ENCODE assay signal across 20 cellular contexts in genomic region chr5:180622910-180623309, GRCh38. TPM values are rescaled to one million over a fixed set of nuclear protein-coding genes. Genes with fewer than 3 reads are reported as not detected.
DNase-seq lines count a peak whose midpoint lies in the region; ATAC-seq and TF ChIP-seq lines count a peak whose summit lies in the region.
"Had no signal": no experiment of that assay in that cellular context is flagged by ENCODE, and none has a peak within 500 bp of the region (broad histone marks: within the 10 kb centered on the region; RNA-seq: fewer than 3 reads in every experiment).

No MANE protein-coding gene starts in this region.

- no peak overlapping the region for H3K4me3 Mint-ChIP-seq in CD8-positive, alpha-beta T cell
- H3K4me3 Mint-ChIP-seq: CD14-positive monocyte, IgD-negative memory B cell had no signal

- no peak for ATAC-seq in heart left ventricle
- no peak for ATAC-seq in CD8-positive, alpha-beta T cell
- no peak for ATAC-seq in HG02623 (IDR thresholded peaks at IDR 0.05; ENCODE audit: unreplicated experiment)

- intact Hi-C loops in heart left ventricle (cut with DNase I) (no loop called here), esophagus squamous epithelium (cut with DNase I) (no loop called here)
- intact Hi-C loops in CD8-positive, alpha-beta T cell (cut with DNase I, micrococcal nuclease) = no loop called here

- peaks cover 0 to 18% (median 3%) of the 10 kb centered on the region in 12 donors for H3K4me1 ChIP-seq in heart left ventricle
- peaks cover 0 to 8% of the 10 kb centered on the region in 2 donors for H3K4me1 ChIP-seq in right atrium auricular region
- H3K4me1 ChIP-seq in CD8-positive, alpha-beta T cell (ENCODE audit: insufficient read depth, low read length) = peaks cover 16% of the 10 kb centered on the region
- H3K4me1 ChIP-seq in esophagus squamous epithelium = peaks cover 0 to 23% (median 0%) of the 10 kb centered on the region in 3 donors
- peaks cover 2 to 42% (median 9%) of the 10 kb centered on the region in 5 donors for H3K4me1 ChIP-seq in subcutaneous abdominal adipose tissue (ENCODE audit: control insufficient read depth in 5 of 5, insufficient read depth in 5 of 5, low read length in 5 of 5)

- no peak overlapping the region for H3K9ac ChIP-seq in subcutaneous abdominal adipose tissue (ENCODE audit: low read length in 5 of 5)

- whole genome bisulfite sequencing in heart left ventricle, 4 donors = 80 to 93% (median 88%) methylated on average over 4 to 6 of the region's 6 CpGs
- 80 to 82% methylated on average over 1 to 4 of the region's 6 CpGs for WGBS in esophagus squamous epithelium, 2 donors

- no peaks in the 10 kb centered on the region for H3K9me3 Mint-ChIP-seq in CD8-positive, alpha-beta T cell
- H3K9me3 Mint-ChIP-seq: IgD-negative memory B cell had no signal

- H3K4me3 ChIP-seq in heart left ventricle (no peak overlapping the region), right atrium auricular region (no peak overlapping the region), esophagus squamous epithelium (no peak overlapping the region), subcutaneous abdominal adipose tissue (ENCODE audit: low read depth in 1 of 5, low read length in 5 of 5) (no peak overlapping the region)
- H3K4me3 ChIP-seq in CD8-positive, alpha-beta T cell (ENCODE audit: low read depth, low read length) = no peak overlapping the region

- H3K4me1 Mint-ChIP-seq in CD8-positive, alpha-beta T cell (ENCODE audit: low read depth) = peaks cover 21% of the 10 kb centered on the region
- H3K4me1 Mint-ChIP-seq: IgD-negative memory B cell had no signal

- peaks cover 0 to 13% (median 0%) of the 10 kb centered on the region in 9 donors for H3K36me3 ChIP-seq in heart left ventricle
- no peaks in the 10 kb centered on the region for H3K36me3 ChIP-seq in right atrium auricular region
- no peaks in the 10 kb centered on the region for H3K36me3 ChIP-seq in CD8-positive, alpha-beta T cell (ENCODE audit: insufficient read depth, low read length)
- H3K36me3 ChIP-seq in esophagus squamous epithelium = no peaks in the 10 kb centered on the region
- peaks cover 0 to 30% (median 5%) of the 10 kb centered on the region in 5 donors for H3K36me3 ChIP-seq in subcutaneous abdominal adipose tissue (ENCODE audit: control insufficient read depth in 5 of 5, insufficient read depth in 5 of 5, low read length in 5 of 5)

- no peaks in the 10 kb centered on the region for H3K36me3 Mint-ChIP-seq in CD8-positive, alpha-beta T cell
- H3K36me3 Mint-ChIP-seq: CD14-positive monocyte, IgD-negative memory B cell had no signal

- H3K27me3 ChIP-seq in heart left ventricle (peaks cover 0 to 18% (median 2%) of the 10 kb centered on the region in 9 donors), right atrium auricular region (no peaks in the 10 kb centered on the region), esophagus squamous epithelium (peaks cover 0 to 46% (median 0%) of the 10 kb centered on the region in 4 donors), subcutaneous abdominal adipose tissue (ENCODE audit: control insufficient read depth in 5 of 5, insufficient read depth in 4 of 5, low read length in 5 of 5) (peaks cover 8 to 23% (median 12%) of the 10 kb centered on the region in 5 donors)
- no peaks in the 10 kb centered on the region for H3K27me3 ChIP-seq in CD8-positive, alpha-beta T cell (ENCODE audit: insufficient read depth, low read length)

- POLR2A ChIA-PET in CD8-positive, alpha-beta T cell (lab: Charles Lee) = no interaction called here

- TF ChIP-seq CTCF in heart left ventricle (IDR thresholded peaks at IDR 0.05) = no peak
- TF ChIP-seq CTCF in right atrium auricular region (IDR thresholded peaks at IDR 0.05) = no peak
- TF ChIP-seq CTCF in CD8-positive, alpha-beta T cell (IDR thresholded peaks at IDR 0.05) = no peak
- no peak for TF ChIP-seq CTCF in esophagus squamous epithelium (IDR thresholded peaks at IDR 0.05)

- DNase-seq in heart left ventricle (no peak), right atrium auricular region (ENCODE audit: low spot score) (no peak), esophagus squamous epithelium (lab: John Stamatoyannopoulos, UW) (no peak), NOMO-1 treated with dmso at 0.1 percent for 144 hours (lab: John Stamatoyannopoulos, UW; ENCODE audit: unreplicated experiment) (no peak)
- no peak for DNase-seq in CD8-positive, alpha-beta T cell
- DNase-seq: GOT3, HCEC 1CT, Kasumi-1, NCI-H1694, NCI-H2081, NCI-H2171 treated with DMSO at 0.1 percent for 48 hours, NCI-H446, NCI-H526, OCI-M1 had no signal

- CTCF ChIA-PET in CD8-positive, alpha-beta T cell (lab: Charles Lee) = no interaction called here

- H3K9me3 ChIP-seq in heart left ventricle (no peaks in the 10 kb centered on the region), right atrium auricular region (no peaks in the 10 kb centered on the region), esophagus squamous epithelium (no peaks in the 10 kb centered on the region), subcutaneous abdominal adipose tissue (ENCODE audit: control insufficient read depth in 5 of 5, low read length in 5 of 5) (no peaks in the 10 kb centered on the region)
- H3K9me3 ChIP-seq in CD8-positive, alpha-beta T cell (ENCODE audit: low read length) = no peaks in the 10 kb centered on the region

- H3K27me3 Mint-ChIP-seq in CD8-positive, alpha-beta T cell (ENCODE audit: low read depth) = no peaks in the 10 kb centered on the region

- H3K27ac ChIP-seq in heart left ventricle (peak overlapping the region in 7 of 12 donors; percentile 30 to 66 (median 51)), right atrium auricular region (no peak overlapping the region), esophagus squamous epithelium (peak overlapping the region in 3 of 4 donors; percentile 22 to 48 (median 34)), subcutaneous abdominal adipose tissue (ENCODE audit: low read depth, low read length) (peak overlapping the region; percentile 23)
- no peak overlapping the region for H3K27ac ChIP-seq in CD8-positive, alpha-beta T cell (ENCODE audit: low read depth, low read length)

- peak overlapping the region; percentile 32 for H3K27ac Mint-ChIP-seq in CD8-positive, alpha-beta T cell
- H3K27ac Mint-ChIP-seq: IgD-negative memory B cell had no signal

- TF ChIP-seq POLR2A in heart left ventricle (IDR thresholded peaks at IDR 0.05) (no peak), esophagus squamous epithelium (IDR thresholded peaks at IDR 0.05) (no peak)

RNA-seq across cellular contexts. Expression of gene FLT4, which starts 26.5 kb away (rescaled TPM):
- total RNA-seq in heart left ventricle (10 to 100 TPM in 2 of 9 donors, 1 to 10 TPM in 7; 2.1 to 13.7 (median 6.9) TPM), right atrium auricular region (1 to 10 TPM; 2.0 to 4.2 TPM), esophagus squamous epithelium (10 to 100 TPM in 1 of 4 donors, 1 to 10 TPM in 2, under 1 TPM in 1; 0.97 to 13.5 (median 4.2) TPM)
- 1 to 10 TPM; 5.0 to 5.4 TPM for polyA plus RNA-seq in heart left ventricle
- total RNA-seq in CD8-positive, alpha-beta T cell = 10 to 100 TPM; 11.1 to 13.3 TPM
- total RNA-seq: MCF 10A had no signal
- polyA plus RNA-seq: CD14-positive monocyte had no signal

RNA-seq across cellular contexts. Expression of gene SCGB3A1, which starts 31.6 kb away (rescaled TPM):
- under 1 TPM in 1 of 9 donors, not detected in 8; 0.85 TPM for total RNA-seq in heart left ventricle
- polyA plus RNA-seq in heart left ventricle = under 1 TPM; 0.22 to 0.57 TPM
- not detected for total RNA-seq in right atrium auricular region
- not detected for total RNA-seq in CD8-positive, alpha-beta T cell
- total RNA-seq in esophagus squamous epithelium = 100 to 1,000 TPM in 1 of 4 donors, 1 to 10 TPM in 1, not detected in 2; 2.1 to 101 TPM
- total RNA-seq: MCF 10A, SK-MEL-5 had no signal
- polyA plus RNA-seq: IgD-negative memory B cell had no signal

Comparison
In these comparisons a context has a peak if more than half of its experiments do, and no peak if none do; other contexts are left out.
1. H3K27ac ChIP-seq: peak in heart left ventricle (7 of 12), esophagus squamous epithelium (3 of 4) and subcutaneous abdominal adipose tissue (single experiment); none in right atrium auricular region (0 of 2) and CD8-positive, alpha-beta T cell (single experiment).